8 cellular contexts compared by ENCODE assay signal in genomic region chrX:55490121-55490520, GRCh38. TPM values are rescaled to one million over a fixed set of nuclear protein-coding genes. Genes with fewer than 3 reads are reported as not detected.
DNase-seq lines count a peak whose midpoint lies in the region; ATAC-seq and TF ChIP-seq lines count a peak whose summit lies in the region.

No MANE protein-coding gene starts in this region.

- H3K4me1 ChIP-seq in CD4-positive, alpha-beta memory T cell (ENCODE audit: insufficient read depth, low read length), result peaks cover 10% of the 10 kb centered on the region
- H3K4me1 ChIP-seq in PC-9 (replicated peaks; ENCODE audit: insufficient read depth) (no peaks in the 10 kb centered on the region), ovary (ENCODE audit: insufficient read depth) (no peaks in the 10 kb centered on the region)

- peak in 1 of 5 donors; percentile 13 for DNase-seq in CD4-positive, alpha-beta memory T cell
- DNase-seq in PC-9 (no peak), endothelial cell (ENCODE audit: low spot score) (no peak), ovary (no peak), NCI-H2227 (lab: John Stamatoyannopoulos, UW; ENCODE audit: unreplicated experiment) (no peak), GM19238 (ENCODE audit: insufficient read length, low spot score) (no peak), C1 segment of cervical spinal cord (lab: John Stamatoyannopoulos, UW) (no peak)

- no peaks in the 10 kb centered on the region for H3K9me2 ChIP-seq in PC-9 (ENCODE audit: insufficient read depth)

- peak overlapping the region in 1 of 2 donors; percentile 52 for H3K4me3 ChIP-seq in CD4-positive, alpha-beta memory T cell (ENCODE audit: low read length in 2 of 2)
- no peak overlapping the region for H3K4me3 ChIP-seq in PC-9
- peak overlapping the region; percentile 61 for H3K4me3 ChIP-seq in ovary

- POLR2A ChIA-PET in CD4-positive, alpha-beta memory T cell (lab: Charles Lee; ENCODE audit: partially characterized antibody), result interaction anchor here (3.2 to 3.3 kb wide), 2 partner anchors 38 to 227 kb away, joined by 34 to 50 read pairs; partner anchors contain the start of genes MAGEH1 and RRAGB
- POLR2A ChIA-PET in PC-9 (lab: Charles Lee; ENCODE audit: unreplicated experiment), result no interaction called here

- no peaks in the 10 kb centered on the region for H3K27me3 ChIP-seq in CD4-positive, alpha-beta memory T cell (ENCODE audit: insufficient read depth, low read length)
- H3K27me3 ChIP-seq in PC-9 (ENCODE audit: insufficient read depth, low read depth) (no peaks in the 10 kb centered on the region), ovary (no peaks in the 10 kb centered on the region)

- peaks cover 4 to 18% (median 12%) of the 10 kb centered on the region in 4 donors for H3K4me1 Mint-ChIP-seq in CD4-positive, alpha-beta memory T cell
- no peaks in the 10 kb centered on the region for H3K4me1 Mint-ChIP-seq in endothelial cell (ENCODE audit: unreplicated experiment)

- no peaks in the 10 kb centered on the region for H3F3A ChIP-seq in PC-9 (ENCODE audit: insufficient read depth, low read depth)

- H2AFZ ChIP-seq in PC-9, result no peak overlapping the region; the same call in 1 of the 2 replicates

- no peaks in the 10 kb centered on the region for H3K79me2 ChIP-seq in PC-9 (ENCODE audit: low read depth)

- H3K4me2 ChIP-seq in PC-9, result peak overlapping the region; percentile 70; the same call in 1 of the 2 replicates

- no peak for TF ChIP-seq EP300 in ovary (IDR thresholded peaks at IDR 0.05)

- no peaks in the 10 kb centered on the region for H3K9me3 ChIP-seq in CD4-positive, alpha-beta memory T cell (ENCODE audit: control insufficient read depth in 1 of 2, low read length in 2 of 2)
- H3K9me3 ChIP-seq in PC-9 (ENCODE audit: insufficient read depth, low read depth) (no peaks in the 10 kb centered on the region), ovary (no peaks in the 10 kb centered on the region)

- CTCF ChIA-PET in CD4-positive, alpha-beta memory T cell (lab: Charles Lee; ENCODE audit: partially characterized antibody), result interaction anchor here (1.6 to 2.5 kb wide), 2 partner anchors 38 to 63 kb away, joined by 6 to 14 read pairs; partner anchors contain the start of gene MAGEH1
- CTCF ChIA-PET in PC-9 (lab: Charles Lee), result no interaction called here

- H3K27ac Mint-ChIP-seq in CD4-positive, alpha-beta memory T cell, result peak overlapping the region in 5 of 7 donors; percentile 84 to 98 (median 94)
- H3K27ac Mint-ChIP-seq in endothelial cell (ENCODE audit: unreplicated experiment), result peak overlapping the region; percentile 95

- no TSS peak for BruUV-seq in PC-9 (replicated peaks; lab: Mats Ljungman, UMichigan)

- peak overlapping the region; percentile 83 for H3K27ac ChIP-seq in CD4-positive, alpha-beta memory T cell (ENCODE audit: low read depth, low read length)
- H3K27ac ChIP-seq in PC-9 (no peak overlapping the region), ovary (peak overlapping the region; percentile 92 to 93)

- H3K36me3 Mint-ChIP-seq in CD4-positive, alpha-beta memory T cell, result peaks cover 0 to 5% of the 10 kb centered on the region in 2 donors
- peaks cover 3% of the 10 kb centered on the region for H3K36me3 Mint-ChIP-seq in endothelial cell (ENCODE audit: low read depth, unreplicated experiment)

- peaks cover 0 to 2% (median 0%) of the 10 kb centered on the region in 8 donors for H3K9me3 Mint-ChIP-seq in CD4-positive, alpha-beta memory T cell
- no peaks in the 10 kb centered on the region for H3K9me3 Mint-ChIP-seq in endothelial cell (ENCODE audit: unreplicated experiment)

- 57 to 73% (median 58%) methylated on average over 4 of the region's 4 CpGs for WGBS in ovary, 3 donors

- peak overlapping the region; percentile 93 to 97 (median 94) for H3K4me3 Mint-ChIP-seq in CD4-positive, alpha-beta memory T cell
- H3K4me3 Mint-ChIP-seq in endothelial cell (ENCODE audit: unreplicated experiment), result peak overlapping the region; percentile 96

- H4K20me1 ChIP-seq in PC-9 (ENCODE audit: insufficient read depth), result no peaks in the 10 kb centered on the region

- no peaks in the 10 kb centered on the region for H3K36me3 ChIP-seq in CD4-positive, alpha-beta memory T cell (ENCODE audit: insufficient read depth, low read length)
- no peaks in the 10 kb centered on the region for H3K36me3 ChIP-seq in PC-9 (ENCODE audit: low read depth)
- no peaks in the 10 kb centered on the region for H3K36me3 ChIP-seq in ovary

- no peak for ATAC-seq in GM21360 (IDR thresholded peaks at IDR 0.05; ENCODE audit: unreplicated experiment)

- TF ChIP-seq CTCF in PC-9 (conservative IDR thresholded peaks at IDR 0.05), result no peak
- no peak for TF ChIP-seq CTCF in endothelial cell (IDR thresholded peaks at IDR 0.05; ENCODE audit: unreplicated experiment)
- no peak for TF ChIP-seq CTCF in ovary (IDR thresholded peaks at IDR 0.05)

- no peak for TF ChIP-seq POLR2A in ovary (IDR thresholded peaks at IDR 0.05)

- H3K27me3 Mint-ChIP-seq in CD4-positive, alpha-beta memory T cell, result no peaks in the 10 kb centered on the region
- H3K27me3 Mint-ChIP-seq in endothelial cell (ENCODE audit: unreplicated experiment), result no peaks in the 10 kb centered on the region

- intact Hi-C loops in CD4-positive, alpha-beta memory T cell (cut with micrococcal nuclease), result no loop called here
- intact Hi-C loops in PC-9 (cut with micrococcal nuclease; ENCODE audit: unreplicated experiment) (no loop called here), ovary (cut with DNase I) (no loop called here)

RNA-seq across cellular contexts. Expression of gene USP51, which starts 0.5 kb away (rescaled TPM):
- 1 to 10 TPM; 2.7 to 3.0 TPM for total RNA-seq in CD4-positive, alpha-beta memory T cell
- polyA plus RNA-seq in CD4-positive, alpha-beta memory T cell, result under 1 TPM in 1 of 2 donors, not detected in 1; 0.11 TPM
- total RNA-seq in PC-9 (2021), result not detected in 2 replicates
- total RNA-seq in endothelial cell (ENCODE audit: unreplicated experiment), result 6.3 TPM
- total RNA-seq in ovary, result 10 to 100 TPM in 1 of 7 donors, 1 to 10 TPM in 6; 4.0 to 12.1 (median 8.1) TPM
- polyA plus RNA-seq in ovary, result 1 to 10 TPM; 2.8 to 8.2 TPM

RNA-seq across cellular contexts. Expression of gene MAGEH1, which starts 38.2 kb away (rescaled TPM):
- 10 to 100 TPM; 26.9 to 28.8 TPM for total RNA-seq in CD4-positive, alpha-beta memory T cell
- polyA plus RNA-seq in CD4-positive, alpha-beta memory T cell, result 10 to 100 TPM; 47.5 to 47.7 TPM
- total RNA-seq in PC-9 (2021), result not detected in 2 replicates
- total RNA-seq in endothelial cell (ENCODE audit: unreplicated experiment), result 20.1 TPM
- 10 to 100 TPM; 28.9 to 47.5 (median 38.4) TPM for total RNA-seq in ovary
- 10 to 100 TPM; 30.9 to 38.7 TPM for polyA plus RNA-seq in ovary

Comparison
In these comparisons a context has a peak if more than half of its experiments do, and no peak if none do; other contexts are left out.
1. RNA of gene MAGEH1, which starts 38.2 kb away (total RNA-seq): 28.9 to 47.5 TPM in ovary, 26.9 to 28.8 TPM in CD4-positive, alpha-beta memory T cell and 20.1 TPM in endothelial cell (single experiment); not detected in PC-9; every median in the first group is over 10 times any median in the second.